ENCODE assay signal across 1 cellular context in genomic region chr17:59469786-59470485, GRCh38.
A peak's percentile ranks its signal among the peaks of the same experiment; 100 is the strongest.
TF ChIP-seq lines count a peak whose summit lies in the region.

No MANE protein-coding gene starts in this region.

TF ChIP-seq in HepG2, 621 proteins besides CTCF, POLR2A, EP300 and RAD21 (continued from another document and continues in another):
- TF ChIP-seq ZBTB40 (IDR thresholded peaks at IDR 0.05): no peak
- TF ChIP-seq ZBTB40 (CRISPR knock-in tag; IDR thresholded peaks at IDR 0.05): no peak; the same call in 1 of the 2 replicates
- TF ChIP-seq NFATC3 (CRISPR knock-in tag; IDR thresholded peaks at IDR 0.05): no peak
- no peak for TF ChIP-seq SATB2 (CRISPR knock-in tag; IDR thresholded peaks at IDR 0.05)
- TF ChIP-seq EED (CRISPR knock-in tag; IDR thresholded peaks at IDR 0.05): no peak
- TF ChIP-seq ZNF776 (CRISPR knock-in tag; IDR thresholded peaks at IDR 0.05): no peak
- peak; percentile 89 for TF ChIP-seq MTERF4 (CRISPR knock-in tag; IDR thresholded peaks at IDR 0.05)
- 0 out of 2 replicates have a peak, but pooled peaks have one; percentile 50 for TF ChIP-seq ZMAT3 (CRISPR knock-in tag; conservative IDR thresholded peaks at IDR 0.05)
- no peak for TF ChIP-seq ZSCAN20 (CRISPR knock-in tag; IDR thresholded peaks at IDR 0.05; ENCODE audit: borderline replicate concordance)
- peak; percentile 90 for TF ChIP-seq ZNF318 (CRISPR knock-in tag; IDR thresholded peaks at IDR 0.05)
- peak; percentile 96 for TF ChIP-seq ZSCAN25 (CRISPR knock-in tag; IDR thresholded peaks at IDR 0.05)
- no peak for TF ChIP-seq ATF4 (CRISPR knock-in tag; IDR thresholded peaks at IDR 0.05)
- TF ChIP-seq ZHX2 (IDR thresholded peaks at IDR 0.05; ENCODE audit: low read depth): no peak; the same call in 1 of the 2 replicates
- no peak; the same call in 1 of the 2 replicates for TF ChIP-seq ZHX2 (CRISPR knock-in tag; IDR thresholded peaks at IDR 0.05; ENCODE audit: borderline replicate concordance)
- TF ChIP-seq ZSCAN29 (CRISPR knock-in tag; conservative IDR thresholded peaks at IDR 0.05): peak; percentile 87
- peak; percentile 80; the same call in 1 of the 2 replicates for TF ChIP-seq EHMT2 (IDR thresholded peaks at IDR 0.05; ENCODE audit: borderline replicate concordance, low read depth, low read length)
- TF ChIP-seq PHF5A (CRISPR knock-in tag; IDR thresholded peaks at IDR 0.05; ENCODE audit: low read depth, unreplicated experiment): peak; percentile 88
- peak; percentile 88 for TF ChIP-seq ZFP1 (CRISPR knock-in tag; IDR thresholded peaks at IDR 0.05)
- TF ChIP-seq ZNF615 (CRISPR knock-in tag; IDR thresholded peaks at IDR 0.05; ENCODE audit: borderline replicate concordance): no peak
- peak; percentile 79 for TF ChIP-seq TFE3 (CRISPR knock-in tag; IDR thresholded peaks at IDR 0.05)
- TF ChIP-seq ZSCAN21 (CRISPR knock-in tag; IDR thresholded peaks at IDR 0.05; ENCODE audit: borderline replicate concordance): peak; percentile 95
- TF ChIP-seq XRCC5 (optimal IDR thresholded peaks at IDR 0.05; ENCODE audit: low read length): peak; percentile 71
- peak; percentile 95 for TF ChIP-seq KDM6A (CRISPR knock-in tag; IDR thresholded peaks at IDR 0.05; ENCODE audit: low read depth)
- no peak; the same call in 1 of the 2 replicates for TF ChIP-seq PRMT3 (CRISPR knock-in tag; IDR thresholded peaks at IDR 0.05; ENCODE audit: borderline replicate concordance, low read depth)
